Comparison of ENCODE assay signal across 19 cellular contexts in the genomic region with DNA sequence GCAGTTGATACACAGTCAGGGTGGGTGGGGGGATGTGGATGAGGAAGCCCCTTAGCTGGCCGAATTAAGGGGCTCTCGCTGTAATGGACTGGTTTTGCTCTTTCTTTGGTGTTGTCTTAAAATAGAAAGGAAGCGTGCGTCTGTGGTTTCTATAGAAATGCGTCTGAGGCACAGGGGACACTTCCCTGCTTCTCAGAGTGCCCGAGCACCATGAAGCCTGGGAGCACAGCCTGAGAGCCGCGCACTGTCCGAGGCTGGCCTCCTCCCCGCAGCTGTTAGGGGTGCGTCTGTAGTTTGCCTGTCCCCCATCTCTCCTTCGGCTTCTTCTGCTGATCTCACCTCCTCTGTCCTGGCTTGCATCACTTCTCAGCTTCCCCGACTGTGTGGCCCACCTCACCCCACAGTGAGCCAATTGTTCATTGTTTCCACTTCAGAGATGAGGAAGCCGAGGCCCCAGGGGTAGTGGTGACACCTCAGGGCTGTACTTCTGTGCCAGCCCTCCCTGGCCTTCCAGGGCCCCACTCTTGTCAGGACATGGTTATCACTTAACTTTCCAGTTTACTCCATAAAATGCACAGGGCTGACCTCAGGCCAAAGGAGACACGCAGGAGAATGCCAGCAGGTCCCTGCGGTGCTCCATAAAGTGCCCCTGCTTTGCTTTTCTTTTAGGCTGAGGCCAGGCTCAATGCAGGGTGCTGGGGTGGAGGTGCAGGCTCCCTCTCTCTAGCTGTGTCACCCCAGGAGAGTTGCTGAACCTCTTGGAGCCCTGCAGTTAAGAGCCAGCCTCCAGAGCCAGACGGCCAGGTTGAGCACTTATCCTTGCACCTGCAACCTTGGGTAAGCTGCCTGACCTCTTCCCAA.
DNase-seq lines count a peak whose midpoint lies in the region; ATAC-seq, FAIRE-seq and TF ChIP-seq lines count a peak whose summit lies in the region.
"Had no signal": no experiment of that assay in that cellular context is flagged by ENCODE, and none has a peak within 500 bp of the region (broad histone marks: within the 10 kb centered on the region; RNA-seq: fewer than 3 reads in every experiment).

No MANE protein-coding gene starts in this region.

- H3K36me3 ChIP-seq in astrocyte (ENCODE audit: insufficient read depth, low read length) = peaks cover 2% of the 10 kb centered on the region
- H3K36me3 ChIP-seq: pancreas had no signal

- no peaks in the 10 kb centered on the region for H3K9me3 Mint-ChIP-seq in activated naive CD4-positive, alpha-beta T cell treated with anti-CD3 and anti-CD28 coated beads, Interleukin-2, amount 50 U/mL, for 72 hours
- peaks cover 2% of the 10 kb centered on the region for H3K9me3 Mint-ChIP-seq in astrocyte (ENCODE audit: unreplicated experiment)
- no peaks in the 10 kb centered on the region for H3K9me3 Mint-ChIP-seq in stimulated activated memory B cell treated with anti-CD40 and anti-IgM and Interleukin-4, amounts not matched to agents 10 μg/mL and 1 μg/mL and 100 μg/mL, for 72 hours

- no peaks in the 10 kb centered on the region for H3K27me3 ChIP-seq in astrocyte (ENCODE audit: insufficient read depth, low read length)
- H3K27me3 ChIP-seq: heart right ventricle, pancreas, sigmoid colon had no signal

- peaks cover 32% of the 10 kb centered on the region for H3K4me1 Mint-ChIP-seq in astrocyte (ENCODE audit: low read depth, unreplicated experiment)
- peaks cover 13% of the 10 kb centered on the region for H3K4me1 Mint-ChIP-seq in stimulated activated memory B cell treated with anti-CD40 and anti-IgM and Interleukin-4, amounts not matched to agents 10 μg/mL and 1 μg/mL and 100 μg/mL, for 72 hours

- no peak for TF ChIP-seq POLR2A in NB4 (IDR thresholded peaks at IDR 0.05; ENCODE audit: extremely low read depth, insufficient read length)

- peak overlapping the region; percentile 45 for H3K4me3 Mint-ChIP-seq in astrocyte (ENCODE audit: unreplicated experiment)
- no peak overlapping the region for H3K4me3 Mint-ChIP-seq in stimulated activated memory B cell treated with anti-CD40 and anti-IgM and Interleukin-4, amounts not matched to agents 10 μg/mL and 1 μg/mL and 100 μg/mL, for 72 hours

- H3K27ac ChIP-seq in astrocyte (ENCODE audit: low read depth, low read length) = no peak overlapping the region
- H3K27ac ChIP-seq: GM23248, heart right ventricle, pancreas, sigmoid colon had no signal

- no peaks in the 10 kb centered on the region for H3K79me2 ChIP-seq in astrocyte (ENCODE audit: insufficient read depth, low read length)

- peaks cover 9% of the 10 kb centered on the region for H3K4me1 ChIP-seq in astrocyte (ENCODE audit: insufficient read depth, low read length)
- H3K4me1 ChIP-seq: heart right ventricle, pancreas, sigmoid colon had no signal

- peak in 1 of 2 donors; percentile 7 for DNase-seq in activated naive CD4-positive, alpha-beta T cell treated with anti-CD3 and anti-CD28 coated beads, Interleukin-2, amount 50 U/mL, for 72 hours (ENCODE audit: low spot score in 2 of 2)
- no peak for DNase-seq in activated naive CD4-positive, alpha-beta T cell treated with anti-CD3 and anti-CD28 coated beads, Interleukin-2, amount 50 U/mL, for 16 hours
- DNase-seq in NB4 (ENCODE audit: low read depth) = peak; percentile 62
- DNase-seq in astrocyte (ENCODE audit: low read depth) = no peak
- no peak for DNase-seq in hippocampal formation (lab: John Stamatoyannopoulos, UW)
- no peak for DNase-seq in NCI-H2171 treated with DMSO at 0.1 percent for 48 hours (lab: John Stamatoyannopoulos, UW)
- DNase-seq: activated CD4-positive, alpha-beta T cell treated with anti-CD3 and anti-CD28 coated beads, Interleukin-2, amount 50 U/mL, for 4 hours; DMS79; heart right ventricle; NCI-H1694; RPMI8226; sigmoid colon had no signal

- H3K4me3 ChIP-seq in NB4 (ENCODE audit: low read depth, low read length) (no peak overlapping the region), astrocyte (ENCODE audit: insufficient read depth, low read depth, low read length) (no peak overlapping the region)
- H3K4me3 ChIP-seq: coronary artery, GM23248, heart right ventricle, pancreas, sigmoid colon had no signal

- no peak overlapping the region for H3K4me2 ChIP-seq in astrocyte (ENCODE audit: low read length)

- no peak overlapping the region for H2AFZ ChIP-seq in astrocyte (ENCODE audit: low read depth, low read length)
- H2AFZ ChIP-seq: GM23248 had no signal

- peak overlapping the region in 1 of 2 donors; percentile 25 for H3K27ac Mint-ChIP-seq in activated naive CD4-positive, alpha-beta T cell treated with anti-CD3 and anti-CD28 coated beads, Interleukin-2, amount 50 U/mL, for 72 hours
- peak overlapping the region; percentile 15 for H3K27ac Mint-ChIP-seq in astrocyte (ENCODE audit: unreplicated experiment)
- H3K27ac Mint-ChIP-seq in stimulated activated memory B cell treated with anti-CD40 and anti-IgM and Interleukin-4, amounts not matched to agents 10 μg/mL and 1 μg/mL and 100 μg/mL, for 72 hours = no peak overlapping the region

- H4K20me1 ChIP-seq in astrocyte (ENCODE audit: insufficient read depth, low read length) = peaks cover 26% of the 10 kb centered on the region

- no peak for TF ChIP-seq CTCF in NB4 (IDR thresholded peaks at IDR 0.05; ENCODE audit: low read depth, low read length)
- TF ChIP-seq CTCF in astrocyte (IDR thresholded peaks at IDR 0.05; ENCODE audit: insufficient read depth, low read depth, low read length) = no peak

- H3K9me3 ChIP-seq in astrocyte (ENCODE audit: insufficient read depth, low read depth, low read length) = no peaks in the 10 kb centered on the region
- H3K9me3 ChIP-seq: heart right ventricle, pancreas, sigmoid colon had no signal

- no peak for FAIRE-seq in astrocyte (lab: Jason Lieb, UNC)
- FAIRE-seq: GM18507, pancreas, TTC549 had no signal

- ATAC-seq in activated naive CD4-positive, alpha-beta T cell treated with anti-CD3 and anti-CD28 coated beads, Interleukin-2, amount 50 U/mL, for 72 hours = peak; percentile 77 to 89
- peak; percentile 62 for ATAC-seq in stimulated activated memory B cell treated with anti-CD40 and anti-IgM and Interleukin-4, amounts not matched to agents 10 μg/mL and 1 μg/mL and 100 μg/mL, for 72 hours
- ATAC-seq in GM18870 (IDR thresholded peaks at IDR 0.05; ENCODE audit: unreplicated experiment) = no peak
- ATAC-seq: heart right ventricle, pancreas had no signal

- peaks cover 27% of the 10 kb centered on the region for H3K27me3 Mint-ChIP-seq in astrocyte (ENCODE audit: low read depth, unreplicated experiment)
- H3K27me3 Mint-ChIP-seq in stimulated activated memory B cell treated with anti-CD40 and anti-IgM and Interleukin-4, amounts not matched to agents 10 μg/mL and 1 μg/mL and 100 μg/mL, for 72 hours = peaks cover 19% of the 10 kb centered on the region

- H3K9ac ChIP-seq in astrocyte (ENCODE audit: low read length) = no peak overlapping the region
- H3K9ac ChIP-seq: GM23248 had no signal

- H3K36me3 Mint-ChIP-seq in activated naive CD4-positive, alpha-beta T cell treated with anti-CD3 and anti-CD28 coated beads, Interleukin-2, amount 50 U/mL, for 72 hours = no peaks in the 10 kb centered on the region
- peaks cover 24% of the 10 kb centered on the region for H3K36me3 Mint-ChIP-seq in astrocyte (ENCODE audit: low read depth, unreplicated experiment)
- H3K36me3 Mint-ChIP-seq in stimulated activated memory B cell treated with anti-CD40 and anti-IgM and Interleukin-4, amounts not matched to agents 10 μg/mL and 1 μg/mL and 100 μg/mL, for 72 hours = no peaks in the 10 kb centered on the region
